10 cellular contexts compared by ENCODE assay signal in the genomic region with DNA sequence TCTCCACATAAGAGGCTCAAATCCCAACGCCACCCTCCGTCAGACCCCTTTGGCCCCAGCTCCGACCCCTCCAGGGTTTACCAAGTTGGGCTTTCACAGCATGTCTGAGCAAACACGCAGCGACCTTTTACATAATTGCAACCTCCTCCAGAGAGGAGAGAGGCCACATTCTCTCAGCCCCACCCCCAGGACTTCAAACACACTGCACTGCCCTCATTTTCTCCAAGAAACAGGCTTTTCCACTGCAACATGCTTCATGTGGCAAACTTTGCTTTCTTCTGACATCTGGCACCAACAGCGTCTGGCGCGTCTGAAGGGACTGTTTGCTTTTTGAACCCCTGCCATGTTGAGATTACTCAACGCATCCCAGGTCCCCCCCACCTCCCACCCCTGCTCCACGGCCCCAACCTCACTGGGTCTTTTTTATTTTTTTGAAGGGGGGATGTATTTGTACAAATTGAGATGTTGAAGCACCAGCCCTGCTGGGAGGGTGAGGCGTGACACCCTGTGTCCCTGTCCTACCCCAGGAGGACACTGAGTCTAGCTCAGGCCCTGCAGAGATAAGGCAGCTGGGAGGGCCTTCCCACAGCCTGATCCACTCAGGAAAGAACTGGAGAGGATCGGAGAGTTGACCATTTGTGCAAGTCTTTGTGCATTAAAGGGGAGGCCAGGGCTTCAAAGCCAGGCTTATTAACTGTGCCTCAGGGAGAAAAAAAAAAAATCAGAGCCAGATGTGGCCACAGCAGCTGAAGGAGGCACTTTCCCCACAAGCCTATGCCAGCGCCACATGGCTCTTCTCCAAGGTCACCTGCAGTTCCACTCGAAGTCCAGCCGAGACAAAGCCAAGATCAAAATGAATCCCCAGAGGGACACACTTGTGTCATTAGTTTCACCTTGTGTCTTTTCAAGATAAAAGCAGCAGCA. TPM values are rescaled to one million over a fixed set of nuclear protein-coding genes. Genes with fewer than 3 reads are reported as not detected.
DNase-seq lines count a peak whose midpoint lies in the region; ATAC-seq and TF ChIP-seq lines count a peak whose summit lies in the region.
"Had no signal": no experiment of that assay in that cellular context is flagged by ENCODE, and none has a peak within 500 bp of the region (broad histone marks: within the 10 kb centered on the region; RNA-seq: fewer than 3 reads in every experiment).

No MANE protein-coding gene starts in this region.

- H3K27ac ChIP-seq in AG04450 (ENCODE audit: low read depth, low read length): peak overlapping the region; percentile 97

- H3K9me3 ChIP-seq in AG04450 (ENCODE audit: control insufficient read depth, insufficient read depth, low read length): peaks cover under 1% of the 10 kb centered on the region; the same call in 1 of the 2 replicates
- H3K9me3 ChIP-seq in mucosa of stomach (ENCODE audit: control insufficient read depth, low read length): no peaks in the 10 kb centered on the region

- H3K27me3 ChIP-seq in AG04450 (ENCODE audit: control insufficient read depth, insufficient read depth, low read length) (no peaks in the 10 kb centered on the region), mucosa of stomach (ENCODE audit: control insufficient read depth, insufficient read depth, low read length) (no peaks in the 10 kb centered on the region)

- POLR2A ChIA-PET in AG04450 (lab: Yijun Ruan, JAX): interaction anchor here (0.7 to 1.4 kb wide), 5 partner anchors 17 to 453 kb away, joined by 3 to 5 read pairs (median 4); no protein-coding TSS in a partner anchor

- peak overlapping the region; percentile 16 for H3K9ac ChIP-seq in mucosa of stomach (ENCODE audit: low read length)

- TF ChIP-seq CTCF in AG04450 (IDR thresholded peaks at IDR 0.05; ENCODE audit: low read depth, low read length) (peak; percentile 27), epithelial cell of proximal tubule (conservative IDR thresholded peaks at IDR 0.05; ENCODE audit: low read depth, low read length) (peak; percentile 32)

- peaks cover 21% of the 10 kb centered on the region for H3K4me1 ChIP-seq in mucosa of stomach (ENCODE audit: control insufficient read depth, insufficient read depth, low read length)

- CTCF ChIA-PET in AG04450 (lab: Charles Lee): interaction anchor here (1.1 kb wide), 1 partner anchor 25 kb away, joined by 3 read pairs; no protein-coding TSS in a partner anchor

- H3K36me3 ChIP-seq in mucosa of stomach (ENCODE audit: control insufficient read depth, insufficient read depth, low read length): peaks cover 13% of the 10 kb centered on the region

- DNase-seq in AG04450 (ENCODE audit: low read depth, low spot score): peak; percentile 50
- peak; percentile 70 for DNase-seq in HuH-7.5 (ENCODE audit: low spot score)
- no peak for DNase-seq in epithelial cell of proximal tubule (ENCODE audit: low read depth)
- no peak for DNase-seq in stimulated activated CD4-positive, alpha-beta T cell treated with anti-CD3 and anti-CD28 coated beads, Interleukin-12 subunit alpha, Interleukin-12 subunit beta, amount 100 ng/mL, for 4 hours
- no peak for DNase-seq in NCI-H1048 (lab: John Stamatoyannopoulos, UW)
- no peak for DNase-seq in putamen (ENCODE audit: low spot score)
- DNase-seq: activated CD4-positive, alpha-beta T cell treated with anti-CD3 and anti-CD28 coated beads for 4 hours; GDM1 had no signal

- ATAC-seq in HG02571 (IDR thresholded peaks at IDR 0.05; ENCODE audit: unreplicated experiment): no peak

- H3K4me3 ChIP-seq in AG04450 (ENCODE audit: low read depth, low read length) (peak overlapping the region; percentile 23), epithelial cell of proximal tubule (ENCODE audit: low read depth, low read length) (no peak overlapping the region), mucosa of stomach (ENCODE audit: low read length) (no peak overlapping the region)

RNA-seq across cellular contexts. Expression of gene AXIN2, which starts 29.7 kb away (rescaled TPM):
- polyA plus RNA-seq in AG04450 (2011; rRNA removed): 2.4 and 2.8 TPM in 2 replicates
- polyA minus RNA-seq in AG04450 (2011; rRNA and poly(A)+ RNA removed): 3.5 and 3.8 TPM in 2 replicates
- 1.4 and 1.8 TPM in 2 replicates for total RNA-seq in epithelial cell of proximal tubule

Comparison
In these comparisons a context has a peak if more than half of its experiments do, and no peak if none do; other contexts are left out.
1. DNase-seq: peak in AG04450 (single experiment) and HuH-7.5 (single experiment); none in epithelial cell of proximal tubule (single experiment), stimulated activated CD4-positive, alpha-beta T cell treated with anti-CD3 and anti-CD28 coated beads, Interleukin-12 subunit alpha, Interleukin-12 subunit beta, amount 100 ng/mL, for 4 hours (single experiment), NCI-H1048 (single experiment) and putamen (single experiment).